Comparison of ENCODE assay signal across 13 cellular contexts in the genomic region with DNA sequence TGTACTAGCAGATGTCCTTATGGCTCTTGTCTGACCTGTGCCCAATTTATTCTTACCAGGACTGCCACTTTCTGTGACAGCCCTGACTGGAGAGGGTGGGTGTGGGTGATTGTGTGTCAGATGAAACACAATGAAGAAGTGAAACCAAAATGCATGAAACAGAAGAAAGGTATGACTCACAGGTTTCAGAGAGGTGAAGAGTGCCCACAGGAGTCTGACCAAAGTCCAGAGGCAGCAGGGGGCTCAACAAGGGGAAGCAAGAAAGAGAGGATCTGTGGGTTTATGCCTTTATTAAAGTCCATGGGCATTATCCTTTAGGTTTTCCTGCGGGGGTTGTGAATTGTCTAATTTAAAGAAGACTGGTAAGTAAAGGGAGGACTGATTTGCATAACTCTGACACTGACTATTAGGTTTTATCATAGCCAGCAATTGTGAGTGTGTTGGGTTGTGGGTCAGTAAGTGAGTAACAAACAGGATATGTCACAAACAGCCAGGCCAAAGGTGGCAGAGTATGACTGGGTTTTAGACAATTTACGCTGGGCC. TPM values are rescaled to one million over a fixed set of nuclear protein-coding genes. Genes with fewer than 3 reads are reported as not detected.
A peak's percentile ranks its signal among the peaks of the same experiment; 100 is the strongest.
DNase-seq lines count a peak whose midpoint lies in the region; ATAC-seq, FAIRE-seq and TF ChIP-seq lines count a peak whose summit lies in the region.
"Had no signal": no experiment of that assay in that cellular context is flagged by ENCODE, and none has a peak within 500 bp of the region (broad histone marks: within the 10 kb centered on the region; RNA-seq: fewer than 3 reads in every experiment).

No MANE protein-coding gene starts in this region.

- no peak overlapping the region for H3K4me3 Mint-ChIP-seq in activated naive CD8-positive, alpha-beta T cell treated with anti-CD3 and anti-CD28 coated beads, Interleukin-2, amount 50 U/mL, for 24 hours
- H3K4me3 Mint-ChIP-seq in activated naive CD8-positive, alpha-beta T cell treated with anti-CD3 and anti-CD28 coated beads for 36 hours = no peak overlapping the region
- H3K4me3 Mint-ChIP-seq: T-cell had no signal

- H3K4me3 ChIP-seq in Peyer's patch = no peak overlapping the region
- H3K4me3 ChIP-seq: A549 had no signal

- FAIRE-seq in urothelium cell line (lab: Jason Lieb, UNC) = no peak
- FAIRE-seq: A549, islet of Langerhans had no signal

- no peak for DNase-seq in activated naive CD8-positive, alpha-beta T cell treated with anti-CD3 and anti-CD28 coated beads, Interleukin-2, amount 50 U/mL, for 24 hours
- DNase-seq in activated naive CD8-positive, alpha-beta T cell treated with anti-CD3 and anti-CD28 coated beads for 36 hours = no peak
- DNase-seq in urothelium cell line (ENCODE audit: low spot score) = peak; percentile 18
- DNase-seq in DMS153 (lab: John Stamatoyannopoulos, UW) = no peak
- no peak for DNase-seq in glomerular visceral epithelial cell (ENCODE audit: extremely low spot score)
- no peak for DNase-seq in Peyer's patch
- DNase-seq: T-cell had no signal

- no peak overlapping the region for H3K27ac ChIP-seq in Peyer's patch
- H3K27ac ChIP-seq: A549, epithelial cell of prostate had no signal

- no peaks in the 10 kb centered on the region for H3K36me3 Mint-ChIP-seq in activated naive CD8-positive, alpha-beta T cell treated with anti-CD3 and anti-CD28 coated beads, Interleukin-2, amount 50 U/mL, for 24 hours (ENCODE audit: low read depth)
- H3K36me3 Mint-ChIP-seq in activated naive CD8-positive, alpha-beta T cell treated with anti-CD3 and anti-CD28 coated beads for 36 hours = no peaks in the 10 kb centered on the region
- H3K36me3 Mint-ChIP-seq: T-cell had no signal

- H3K27me3 Mint-ChIP-seq in activated naive CD8-positive, alpha-beta T cell treated with anti-CD3 and anti-CD28 coated beads, Interleukin-2, amount 50 U/mL, for 24 hours = no peaks in the 10 kb centered on the region
- no peaks in the 10 kb centered on the region for H3K27me3 Mint-ChIP-seq in activated naive CD8-positive, alpha-beta T cell treated with anti-CD3 and anti-CD28 coated beads for 36 hours
- H3K27me3 Mint-ChIP-seq: T-cell had no signal

- peak; percentile 36 for ATAC-seq in activated naive CD8-positive, alpha-beta T cell treated with anti-CD3 and anti-CD28 coated beads, Interleukin-2, amount 50 U/mL, for 24 hours
- ATAC-seq in HG02588 (IDR thresholded peaks at IDR 0.05; ENCODE audit: unreplicated experiment) = peak; percentile 96
- ATAC-seq in HG03439 (IDR thresholded peaks at IDR 0.05; ENCODE audit: unreplicated experiment) = peak; percentile 98
- ATAC-seq: A549, T-cell had no signal

- no peak overlapping the region for H3K27ac Mint-ChIP-seq in activated naive CD8-positive, alpha-beta T cell treated with anti-CD3 and anti-CD28 coated beads, Interleukin-2, amount 50 U/mL, for 24 hours
- H3K27ac Mint-ChIP-seq in activated naive CD8-positive, alpha-beta T cell treated with anti-CD3 and anti-CD28 coated beads for 36 hours = no peak overlapping the region
- H3K27ac Mint-ChIP-seq: T-cell had no signal

- TF ChIP-seq CTCF in Peyer's patch (IDR thresholded peaks at IDR 0.05) = no peak

- H3K4me1 ChIP-seq in Peyer's patch = no peaks in the 10 kb centered on the region
- H3K4me1 ChIP-seq: A549 had no signal

- no peaks in the 10 kb centered on the region for H3K36me3 ChIP-seq in Peyer's patch

- TF ChIP-seq POLR2A in Peyer's patch (IDR thresholded peaks at IDR 0.05) = no peak

- no peaks in the 10 kb centered on the region for H3K27me3 ChIP-seq in Peyer's patch

- H3K9me3 ChIP-seq in Peyer's patch = no peaks in the 10 kb centered on the region

- H3K4me1 Mint-ChIP-seq in activated naive CD8-positive, alpha-beta T cell treated with anti-CD3 and anti-CD28 coated beads, Interleukin-2, amount 50 U/mL, for 24 hours = no peaks in the 10 kb centered on the region
- no peaks in the 10 kb centered on the region for H3K4me1 Mint-ChIP-seq in activated naive CD8-positive, alpha-beta T cell treated with anti-CD3 and anti-CD28 coated beads for 36 hours
- H3K4me1 Mint-ChIP-seq: T-cell had no signal

- H3K9me3 Mint-ChIP-seq in activated naive CD8-positive, alpha-beta T cell treated with anti-CD3 and anti-CD28 coated beads, Interleukin-2, amount 50 U/mL, for 24 hours = peaks cover 7% of the 10 kb centered on the region
- H3K9me3 Mint-ChIP-seq in activated naive CD8-positive, alpha-beta T cell treated with anti-CD3 and anti-CD28 coated beads for 36 hours = peaks cover 5% of the 10 kb centered on the region

RNA-seq across cellular contexts. Expression of gene OR4C6, which starts 3.9 kb away (rescaled TPM):
- not detected for total RNA-seq in activated naive CD8-positive, alpha-beta T cell treated with anti-CD3 and anti-CD28 coated beads for 36 hours
- not detected for total RNA-seq in Peyer's patch
- total RNA-seq: T-cell, ureter had no signal

RNA-seq across cellular contexts. Expression of gene OR4S2, which starts 10.0 kb away (rescaled TPM):
- total RNA-seq in activated naive CD8-positive, alpha-beta T cell treated with anti-CD3 and anti-CD28 coated beads for 36 hours = not detected
- total RNA-seq in Peyer's patch = not detected
- total RNA-seq: T-cell, ureter had no signal

RNA-seq across cellular contexts. Expression of gene OR4P4, which starts 23.2 kb away (rescaled TPM):
- total RNA-seq in activated naive CD8-positive, alpha-beta T cell treated with anti-CD3 and anti-CD28 coated beads for 36 hours = not detected
- not detected for total RNA-seq in Peyer's patch
- total RNA-seq: T-cell, ureter had no signal

RNA-seq across cellular contexts. Expression of gene OR4C11, which starts 50.7 kb away (rescaled TPM):
- total RNA-seq in activated naive CD8-positive, alpha-beta T cell treated with anti-CD3 and anti-CD28 coated beads for 36 hours = not detected
- total RNA-seq in Peyer's patch = not detected
- total RNA-seq: T-cell, ureter had no signal

Comparison
In these comparisons a context has a peak if more than half of its experiments do, and no peak if none do; other contexts are left out.
1. ATAC-seq: peak in every context shown above with its lines; median percentile 98 in HG03439; 96 in HG02588; 36 in activated naive CD8-positive, alpha-beta T cell treated with anti-CD3 and anti-CD28 coated beads, Interleukin-2, amount 50 U/mL, for 24 hours.